In the genomic region with DNA sequence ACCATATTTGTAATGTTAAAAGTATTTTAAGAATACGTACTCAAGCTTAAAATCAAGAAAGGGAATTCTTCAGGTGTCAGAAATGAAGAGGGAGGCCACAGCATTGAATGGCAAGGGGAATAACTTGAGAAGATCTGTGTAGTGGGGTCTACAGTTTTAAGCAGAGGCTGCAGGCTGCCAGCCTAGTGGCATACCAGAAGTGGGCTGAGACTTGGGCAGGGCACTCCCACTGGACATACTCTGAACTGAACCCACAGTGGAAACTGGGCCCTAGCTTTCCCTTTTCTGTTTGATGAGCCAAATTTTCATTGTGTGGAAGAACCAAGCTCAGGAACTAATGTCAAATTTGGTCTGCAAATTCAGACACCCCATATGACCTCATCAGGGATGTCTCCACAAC, we compare ENCODE assay signal across 24 cellular contexts.
"Had no signal": no experiment of that assay in that cellular context is flagged by ENCODE, and none has a peak within 500 bp of the region (broad histone marks: within the 10 kb centered on the region; RNA-seq: fewer than 3 reads in every experiment).

No MANE protein-coding gene starts in this region.

- H3K36me3 ChIP-seq: left lung, spleen, tibial nerve had no signal

- H3K9me3 Mint-ChIP-seq: activated B cell treated with CpG ODN at 0.5 μM for 24 hours; activated T-helper 2 cell treated with anti-CD3 and anti-CD28 coated beads, Interferon-gamma antibody, Interleukin-2, Interleukin-4, amounts not matched to agents 10 μg/mL and 5 μg/mL and 100 μg/mL, durations not matched to agents 14 hours and 24 hours and 36 hours; effector memory CD8-positive, alpha-beta T cell had no signal

- H3K27ac ChIP-seq: left lung, parathyroid adenoma, spleen, tibial nerve had no signal

- H3K4me1 ChIP-seq: left lung, spleen, tibial nerve had no signal

- H3K4me3 ChIP-seq: left lung, spleen, tibial nerve had no signal

- H3K27ac Mint-ChIP-seq: activated B cell treated with CpG ODN at 0.5 μM for 24 hours; activated CD8-positive, alpha-beta memory T cell treated with anti-CD3 and anti-CD28 coated beads, Interleukin-2, amount 10 ng/mL, durations not matched to agents 7 days and 5 days; activated CD8-positive, alpha-beta T cell treated with anti-CD3 and anti-CD28 coated beads, Interleukin-2, amount 10 ng/mL, durations not matched to agents 7 days and 5 days; activated naive CD8-positive, alpha-beta T cell; activated T-helper 2 cell treated with anti-CD3 and anti-CD28 coated beads, Interferon-gamma antibody, Interleukin-2, Interleukin-4, amounts not matched to agents 10 μg/mL and 5 μg/mL and 100 μg/mL, durations not matched to agents 14 hours and 24 hours and 36 hours; effector memory CD8-positive, alpha-beta T cell; mesothelial cell of epicardium; naive thymus-derived CD4-positive, alpha-beta T cell; T-helper 2 cell treated with Interferon-gamma antibody and Interleukin-4, amounts not matched to agents 5 μg/mL and 100 μg/mL, for 36 hours had no signal

- FAIRE-seq: frontal cortex, urothelium cell line had no signal

- H3K4me3 Mint-ChIP-seq: activated B cell treated with CpG ODN at 0.5 μM for 24 hours; activated CD8-positive, alpha-beta memory T cell treated with anti-CD3 and anti-CD28 coated beads, Interleukin-2, amount 10 ng/mL, durations not matched to agents 7 days and 5 days; activated CD8-positive, alpha-beta T cell treated with anti-CD3 and anti-CD28 coated beads, Interleukin-2, amount 10 ng/mL, durations not matched to agents 7 days and 5 days; activated naive CD8-positive, alpha-beta T cell; effector memory CD8-positive, alpha-beta T cell; mesothelial cell of epicardium; naive thymus-derived CD4-positive, alpha-beta T cell; T-helper 2 cell treated with Interferon-gamma antibody and Interleukin-4, amounts not matched to agents 5 μg/mL and 100 μg/mL, for 36 hours had no signal

- H3K27me3 Mint-ChIP-seq: activated B cell treated with CpG ODN at 0.5 μM for 24 hours; activated CD8-positive, alpha-beta memory T cell treated with anti-CD3 and anti-CD28 coated beads, Interleukin-2, amount 10 ng/mL, durations not matched to agents 7 days and 5 days; activated naive CD8-positive, alpha-beta T cell; effector memory CD8-positive, alpha-beta T cell; naive thymus-derived CD4-positive, alpha-beta T cell had no signal

- ATAC-seq: activated CD8-positive, alpha-beta memory T cell treated with anti-CD3 and anti-CD28 coated beads, Interleukin-2, amount 10 ng/mL, durations not matched to agents 7 days and 5 days; activated CD8-positive, alpha-beta T cell treated with anti-CD3 and anti-CD28 coated beads, Interleukin-2, amount 10 ng/mL, durations not matched to agents 7 days and 5 days; effector memory CD8-positive, alpha-beta T cell; left lung; naive thymus-derived CD4-positive, alpha-beta T cell; right cardiac atrium had no signal

- H2AFZ ChIP-seq: parathyroid adenoma had no signal

- H3K36me3 Mint-ChIP-seq: activated CD8-positive, alpha-beta memory T cell treated with anti-CD3 and anti-CD28 coated beads, Interleukin-2, amount 10 ng/mL, durations not matched to agents 7 days and 5 days; activated naive CD8-positive, alpha-beta T cell; naive thymus-derived CD4-positive, alpha-beta T cell had no signal

- H3K9ac ChIP-seq: parathyroid adenoma had no signal

- H3K9me3 ChIP-seq: left lung, spleen, tibial nerve had no signal

- DNase-seq: activated B cell treated with CpG ODN at 0.5 μM for 24 hours; activated CD4-positive, alpha-beta T cell treated with anti-CD3 and anti-CD28 coated beads, Interleukin-2, amount 50 U/mL, for 1 hour; activated CD8-positive, alpha-beta memory T cell treated with anti-CD3 and anti-CD28 coated beads, Interleukin-2, amount 10 ng/mL, durations not matched to agents 7 days and 5 days; activated CD8-positive, alpha-beta T cell treated with anti-CD3 and anti-CD28 coated beads, Interleukin-2, amount 10 ng/mL, durations not matched to agents 7 days and 5 days; activated naive CD4-positive, alpha-beta T cell; activated T-cell treated with anti-CD3 and anti-CD28 coated beads, Interleukin-2, amount 50 U/mL, for 48 hours; anterior cingulate cortex; cortex of kidney; effector memory CD8-positive, alpha-beta T cell; left lung; naive thymus-derived CD4-positive, alpha-beta T cell; right cardiac atrium; spleen; stimulated activated CD4-positive, alpha-beta T cell treated with anti-CD3 and anti-CD28 coated beads, Interleukin-2, amount 100 ng/mL, for 48 hours; stimulated activated naive CD4-positive, alpha-beta T cell treated with Interleukin-2 at 50 U/mL for 16 hours; T-helper 1 cell had no signal

- H3K4me1 Mint-ChIP-seq: activated B cell treated with CpG ODN at 0.5 μM for 24 hours; activated CD8-positive, alpha-beta memory T cell treated with anti-CD3 and anti-CD28 coated beads, Interleukin-2, amount 10 ng/mL, durations not matched to agents 7 days and 5 days; naive thymus-derived CD4-positive, alpha-beta T cell had no signal

- H3K27me3 ChIP-seq: left lung, spleen, tibial nerve had no signal
